8 cellular contexts compared by ENCODE assay signal in genomic region chr5:69367697-69368279, GRCh38. TPM values are rescaled to one million over a fixed set of nuclear protein-coding genes. Genes with fewer than 3 reads are reported as not detected.
A peak's percentile ranks its signal among the peaks of the same experiment; 100 is the strongest.
DNase-seq lines count a peak whose midpoint lies in the region; ATAC-seq, FAIRE-seq and TF ChIP-seq lines count a peak whose summit lies in the region.

No MANE protein-coding gene starts in this region.

- H3K36me3 Mint-ChIP-seq in neural crest cell (ENCODE audit: low read depth): peaks cover 4% of the 10 kb centered on the region

- H3K27me3 Mint-ChIP-seq in neural crest cell (ENCODE audit: low read depth): no peaks in the 10 kb centered on the region

- no peaks in the 10 kb centered on the region for H3K27me3 ChIP-seq in colonic mucosa

- H3K4me1 Mint-ChIP-seq in neural crest cell: peaks cover 36% of the 10 kb centered on the region

- H3K9ac ChIP-seq in ES-I3 (ENCODE audit: low read depth, low read length) (peak overlapping the region; percentile 89), colonic mucosa (ENCODE audit: low read depth in 2 of 2, low read length in 2 of 2) (peak overlapping the region in 1 of 2 donors; percentile 92)

- intact Hi-C loops in colonic mucosa (cut with DNase I): no loop called here

- peak; percentile 40 for DNase-seq in NAMALWA (ENCODE audit: low spot score)
- no peak for DNase-seq in colonic mucosa
- no peak for DNase-seq in neural crest cell (ENCODE audit: low read depth, low spot score)
- DNase-seq in RCC 7860 (ENCODE audit: low spot score): no peak
- DNase-seq in urothelium cell line (ENCODE audit: low spot score): no peak
- DNase-seq in DMS79 (lab: John Stamatoyannopoulos, UW): no peak

- no peak overlapping the region for H3K27ac Mint-ChIP-seq in neural crest cell (ENCODE audit: unreplicated experiment)

- no peaks in the 10 kb centered on the region for H3K4me1 ChIP-seq in ES-I3 (ENCODE audit: insufficient read depth, low read length)
- H3K4me1 ChIP-seq in colonic mucosa: peaks cover 6% of the 10 kb centered on the region

- H3K9me3 Mint-ChIP-seq in neural crest cell: no peaks in the 10 kb centered on the region

- TF ChIP-seq CTCF in colonic mucosa (IDR thresholded peaks at IDR 0.05) (no peak), neural crest cell (conservative IDR thresholded peaks at IDR 0.05) (no peak)

- peak overlapping the region; percentile 79 for H3K4me3 ChIP-seq in colonic mucosa

- H3K9me3 ChIP-seq in ES-I3 (ENCODE audit: control insufficient read depth, insufficient read depth, low read length) (no peaks in the 10 kb centered on the region), colonic mucosa (no peaks in the 10 kb centered on the region)

- FAIRE-seq in RCC 7860 (lab: Jason Lieb, UNC) (no peak), urothelium cell line (lab: Jason Lieb, UNC) (no peak)

- peak overlapping the region; percentile 99 for H3K4me3 Mint-ChIP-seq in neural crest cell

- no peak for ATAC-seq in GM18511 (IDR thresholded peaks at IDR 0.05; ENCODE audit: unreplicated experiment)

- no peak overlapping the region for H3K27ac ChIP-seq in colonic mucosa

- H3K36me3 ChIP-seq in ES-I3 (ENCODE audit: insufficient read depth, low read length) (peaks cover 9% of the 10 kb centered on the region), colonic mucosa (peaks cover 6% of the 10 kb centered on the region)

RNA-seq across cellular contexts. Expression of gene AK6, which starts 1.5 kb away (rescaled TPM):
- total RNA-seq in colonic mucosa (10 to 100 TPM; 34.5 to 35.3 TPM), neural crest cell (41.1 and 44.1 TPM in 2 replicates)

RNA-seq across cellular contexts. Expression of gene TAF9, which starts 1.5 kb away (rescaled TPM):
- total RNA-seq in colonic mucosa (10 to 100 TPM; 53.7 to 60.2 TPM), neural crest cell (50.0 and 55.3 TPM in 2 replicates)

RNA-seq across cellular contexts. Expression of gene RAD17, which starts 1.8 kb away (rescaled TPM):
- total RNA-seq in colonic mucosa: 10 to 100 TPM; 16.7 to 17.9 TPM
- total RNA-seq in neural crest cell: 30.1 and 31.9 TPM in 2 replicates

RNA-seq across cellular contexts. Expression of gene CCDC125, which starts 35.2 kb away (rescaled TPM):
- total RNA-seq in colonic mucosa (10 to 100 TPM; 12.5 to 13.2 TPM), neural crest cell (0.56 and 0.68 TPM in 2 replicates)

RNA-seq across cellular contexts. Expression of gene MARVELD2, which starts 47.1 kb away (rescaled TPM):
- total RNA-seq in colonic mucosa (10 to 100 TPM; 51.0 to 51.2 TPM), neural crest cell (0.36 and 0.68 TPM in 2 replicates)
